ENCODE assay signal across 36 cellular contexts in genomic region chr2:15937105-15937881, GRCh38. TPM values are rescaled to one million over a fixed set of nuclear protein-coding genes. Genes with fewer than 3 reads are reported as not detected.
"Had no signal": no experiment of that assay in that cellular context is flagged by ENCODE, and none has a peak within 500 bp of the region (broad histone marks: within the 10 kb centered on the region; RNA-seq: fewer than 3 reads in every experiment).

No MANE protein-coding gene starts in this region.

- H3K4me3 ChIP-seq: MG63, PC-9, SJCRH30 had no signal

- H3K4me3 Mint-ChIP-seq: T-helper 1 cell treated with Interleukin-12 subunit alpha and Interleukin-12 subunit beta and Interleukin-4 antibody, amounts not matched to agents 30 μg/mL and 1 μg/mL, for 36 hours had no signal

- H3K27ac Mint-ChIP-seq: T-helper 1 cell treated with Interleukin-12 subunit alpha and Interleukin-12 subunit beta and Interleukin-4 antibody, amounts not matched to agents 30 μg/mL and 1 μg/mL, for 36 hours had no signal

- H3K9me2 ChIP-seq: SK-N-SH had no signal

- FAIRE-seq: RCC 7860 had no signal

- H3K27me3 ChIP-seq: SJCRH30 had no signal

- DNase-seq: MG63, NCI-H1048, NCI-H1092 treated with DMSO at 0.1 percent for 48 hours, NCI-H1105 treated with DMSO at 0.1 percent for 48 hours, NCI-H1417, NCI-H1436, NCI-H146, NCI-H1694, NCI-H187, NCI-H1930, NCI-H2029 treated with DMSO at 0.1 percent for 48 hours, NCI-H2081 treated with DMSO at 0.1 percent for 48 hours, NCI-H2107, NCI-H2171, NCI-H226, NCI-H446 treated with DMSO at 0.1 percent for 48 hours, NCI-H510A, NCI-H526, NCI-H69, NCI-H748 treated with DMSO at 0.1 percent for 48 hours, NCI-H82, PC-9, SHP77, SIG-M5, SJCRH30, SK-N-SH, SW 1271, T-helper 1 cell had no signal

- H3K9ac ChIP-seq: SK-N-SH had no signal

- H3K36me3 ChIP-seq: MG63 had no signal

- H3K27ac ChIP-seq: PC-9, RWPE1, SJCRH30 had no signal

- ATAC-seq: Panc1, Right ventricle myocardium inferior had no signal

- H2AFZ ChIP-seq: PC-9 had no signal

- H3K9me3 ChIP-seq: MG63, SJCRH30, SK-N-SH had no signal

- H3K9me3 Mint-ChIP-seq: T-helper 1 cell treated with Interleukin-12 subunit alpha and Interleukin-12 subunit beta and Interleukin-4 antibody, amounts not matched to agents 30 μg/mL and 1 μg/mL, for 36 hours had no signal

- H3K4me2 ChIP-seq: PC-9, SK-N-SH had no signal

RNA-seq across cellular contexts. Expression of gene MYCN, which starts 3.1 kb away (rescaled TPM):
- total RNA-seq: M059J, OCI-LY7, PC-9, RPMI7951 had no signal
